8 cellular contexts compared by ENCODE assay signal in genomic region chr9:136118061-136118366, GRCh38. TPM values are rescaled to one million over a fixed set of nuclear protein-coding genes. Genes with fewer than 3 reads are reported as not detected.
DNase-seq lines count a peak whose midpoint lies in the region; ATAC-seq and TF ChIP-seq lines count a peak whose summit lies in the region.

No MANE protein-coding gene starts in this region.

- peak overlapping the region; percentile 67 for H3K27ac ChIP-seq in CD8-positive, alpha-beta memory T cell (ENCODE audit: low read depth, low read length)
- H3K27ac ChIP-seq in body of pancreas: peak overlapping the region; percentile 77 to 97 (median 84)

- H3K4me1 Mint-ChIP-seq in CD8-positive, alpha-beta memory T cell: peaks cover 10 to 41% (median 13%) of the 10 kb centered on the region in 3 donors
- no peaks in the 10 kb centered on the region for H3K4me1 Mint-ChIP-seq in mesothelial cell of epicardium

- H3K27ac Mint-ChIP-seq in CD8-positive, alpha-beta memory T cell: peak overlapping the region in 3 of 8 donors; percentile 58 to 89 (median 63)
- H3K27ac Mint-ChIP-seq in mesothelial cell of epicardium: no peak overlapping the region

- H3K4me3 ChIP-seq in CD8-positive, alpha-beta memory T cell (ENCODE audit: low read length): peak overlapping the region; percentile 53
- H3K4me3 ChIP-seq in body of pancreas: peak overlapping the region; percentile 63 to 83

- H3K9me3 Mint-ChIP-seq in CD8-positive, alpha-beta memory T cell: no peaks in the 10 kb centered on the region
- no peaks in the 10 kb centered on the region for H3K9me3 Mint-ChIP-seq in mesothelial cell of epicardium

- H3K4me1 ChIP-seq in CD8-positive, alpha-beta memory T cell (ENCODE audit: insufficient read depth, low read length): peaks cover 40% of the 10 kb centered on the region
- peaks cover 33% of the 10 kb centered on the region for H3K4me1 ChIP-seq in body of pancreas

- no peak for DNase-seq in CD8-positive, alpha-beta memory T cell
- DNase-seq in body of pancreas (no peak), mesothelial cell of epicardium (ENCODE audit: low spot score in 2 of 2, unreplicated experiment in 2 of 2) (no peak), SHP77 (lab: John Stamatoyannopoulos, UW) (no peak), NCI-H526 (lab: John Stamatoyannopoulos, UW) (no peak), EL (no peak)
- DNase-seq in activated CD4-positive, alpha-beta T cell treated with anti-CD3 and anti-CD28 coated beads for 48 hours: no peak

- no peak for TF ChIP-seq POLR2A in body of pancreas (IDR thresholded peaks at IDR 0.05)

- no peaks in the 10 kb centered on the region for H3K27me3 Mint-ChIP-seq in CD8-positive, alpha-beta memory T cell
- H3K27me3 Mint-ChIP-seq in mesothelial cell of epicardium (ENCODE audit: low read depth): peaks cover 2% of the 10 kb centered on the region

- 0 to 7% methylated on average over 3 to 27 of the region's 36 CpGs for WGBS in body of pancreas, 2 donors

- no peaks in the 10 kb centered on the region for H3K27me3 ChIP-seq in CD8-positive, alpha-beta memory T cell (ENCODE audit: insufficient read depth, low read length, poor library complexity, severe bottlenecking)
- H3K27me3 ChIP-seq in body of pancreas: no peaks in the 10 kb centered on the region

- peak overlapping the region in 6 of 7 donors; percentile 79 to 91 (median 86) for H3K4me3 Mint-ChIP-seq in CD8-positive, alpha-beta memory T cell
- peak overlapping the region; percentile 68 for H3K4me3 Mint-ChIP-seq in mesothelial cell of epicardium

- H3K36me3 Mint-ChIP-seq in CD8-positive, alpha-beta memory T cell: peaks cover 0 to 16% (median 1%) of the 10 kb centered on the region in 3 donors
- H3K36me3 Mint-ChIP-seq in mesothelial cell of epicardium: peaks cover 1% of the 10 kb centered on the region

- TF ChIP-seq CTCF in body of pancreas (IDR thresholded peaks at IDR 0.05) (no peak), mesothelial cell of epicardium (IDR thresholded peaks at IDR 0.05; ENCODE audit: unreplicated experiment) (no peak)

- intact Hi-C loops in body of pancreas (cut with DNase I): no loop called here

- peak; percentile 3 for ATAC-seq in HG03025 (IDR thresholded peaks at IDR 0.05; ENCODE audit: low FRiP score, unreplicated experiment)
- no peak for ATAC-seq in body of pancreas

- CTCF ChIA-PET in CD8-positive, alpha-beta memory T cell (lab: Charles Lee): interaction anchor here (0.9 to 7.8 kb wide), 5 partner anchors 9 to 150 kb away, joined by 3 to 86 read pairs (median 5); no protein-coding TSS in a partner anchor

- no peaks in the 10 kb centered on the region for H3K36me3 ChIP-seq in CD8-positive, alpha-beta memory T cell (ENCODE audit: insufficient read depth, low read length)
- H3K36me3 ChIP-seq in body of pancreas (replicated peaks in 1 of 2; ENCODE audit: insufficient read depth in 1 of 2, low read depth in 2 of 2): peaks cover 0 to 7% of the 10 kb centered on the region in 2 donors

- POLR2A ChIA-PET in CD8-positive, alpha-beta memory T cell (lab: Charles Lee): interaction anchor here (0.6 to 1.6 kb wide), 5 partner anchors 8 to 28 kb away, joined by 4 to 17 read pairs (median 7); partner anchors contain the start of gene NACC2

- H3K9me3 ChIP-seq in CD8-positive, alpha-beta memory T cell (ENCODE audit: low read length): no peaks in the 10 kb centered on the region
- H3K9me3 ChIP-seq in body of pancreas: no peaks in the 10 kb centered on the region

RNA-seq across cellular contexts. Expression of gene TMEM250, which starts 0.7 kb away (rescaled TPM):
- total RNA-seq in CD8-positive, alpha-beta memory T cell: 10 to 100 TPM; 46.4 to 50.2 TPM
- polyA plus RNA-seq in CD8-positive, alpha-beta memory T cell: 74.9 TPM
- total RNA-seq in body of pancreas (10 to 100 TPM; 21.3 to 47.1 TPM), mesothelial cell of epicardium (34.2 to 35.3 TPM (median 34.5 TPM) in 3 replicates)

RNA-seq across cellular contexts. Expression of gene NACC2, which starts 22.9 kb away (rescaled TPM):
- 1 to 10 TPM; 9.0 to 9.1 TPM for total RNA-seq in CD8-positive, alpha-beta memory T cell
- 2.9 TPM for polyA plus RNA-seq in CD8-positive, alpha-beta memory T cell
- total RNA-seq in body of pancreas (10 to 100 TPM; 16.6 to 21.1 TPM), mesothelial cell of epicardium (18.4 to 20.0 TPM (median 19.1 TPM) in 3 replicates)
